Comparison of ENCODE assay signal across 8 cellular contexts in the genomic region with DNA sequence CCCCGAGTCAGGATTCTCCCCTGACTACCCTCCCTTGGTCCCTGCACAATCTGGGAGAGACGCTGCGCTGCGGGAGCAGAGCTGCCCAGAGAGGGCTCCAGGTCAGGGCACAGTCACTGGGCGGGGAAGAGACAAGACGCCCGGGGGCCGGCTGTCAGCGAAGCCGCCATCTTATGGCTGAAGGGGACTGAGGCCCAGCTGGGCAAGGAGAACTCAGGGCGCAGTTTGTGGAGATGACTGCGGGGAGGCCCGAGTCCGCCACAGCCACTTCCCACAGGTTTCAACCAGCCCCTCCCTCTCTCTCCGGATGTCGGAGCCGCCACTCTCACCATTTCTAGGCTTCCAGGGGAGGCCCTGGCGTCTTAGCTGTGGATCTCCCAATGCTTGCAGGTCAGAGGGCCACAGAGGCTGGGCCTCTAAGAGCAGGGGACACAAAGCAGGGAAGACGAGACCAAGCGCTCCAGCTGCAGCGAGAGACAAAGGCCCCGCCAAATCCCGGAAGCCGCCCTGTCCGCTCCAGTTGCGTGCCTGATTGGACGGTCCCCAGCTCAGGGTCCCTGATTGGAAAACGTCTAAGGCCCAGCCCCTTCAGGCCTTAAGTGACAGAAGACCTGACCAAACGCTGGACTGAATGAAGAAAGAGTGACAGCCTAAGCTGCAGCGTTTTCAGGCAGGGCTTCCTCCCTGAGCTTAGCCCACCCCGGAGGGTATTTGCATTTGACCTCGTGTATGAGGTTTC. TPM values are rescaled to one million over a fixed set of nuclear protein-coding genes. Genes with fewer than 3 reads are reported as not detected.
DNase-seq lines count a peak whose midpoint lies in the region; TF ChIP-seq lines count a peak whose summit lies in the region.

A gene (minus strand): TSS at position 484 of the 739 bp plus-strand sequence. CDS start 152 bp downstream, at position 332.

- peaks cover 54% of the 10 kb centered on the region for H3K9me3 Mint-ChIP-seq in nephron progenitor cell
- no peaks in the 10 kb centered on the region for H3K9me3 Mint-ChIP-seq in stimulated activated naive CD8-positive, alpha-beta T cell treated with anti-CD3 and anti-CD28 coated beads, Interleukin-15, Interleukin-2, amounts not matched to agents 100 ng/mL and 50 ng/mL, for 24 hours

- H3K9me3 ChIP-seq in Loucy (ENCODE audit: insufficient read depth, low read depth, low read length) = peaks cover 4% of the 10 kb centered on the region; the same call in 1 of the 2 replicates

- H2AFZ ChIP-seq in Loucy (ENCODE audit: low read length) = peak within 1 kb of the TSS; percentile 88

- peak within 1 kb of the TSS; percentile 97 for H3K9ac ChIP-seq in Loucy (ENCODE audit: low read depth, low read length, poor library complexity, severe bottlenecking)

- H3K4me3 ChIP-seq in Loucy (ENCODE audit: low read length, poor library complexity, severe bottlenecking) (peak within 1 kb of the TSS; percentile 100), fibroblast of villous mesenchyme (ENCODE audit: low read depth, low read length) (peak within 1 kb of the TSS; percentile 81)

- no peak for TF ChIP-seq CTCF in Loucy (conservative IDR thresholded peaks at IDR 0.05; ENCODE audit: low read length)
- no peak for TF ChIP-seq CTCF in fibroblast of villous mesenchyme (IDR thresholded peaks at IDR 0.05; ENCODE audit: insufficient read depth, low read depth, low read length)
- TF ChIP-seq CTCF in nephron progenitor cell (IDR thresholded peaks at IDR 0.05) = no peak

- peaks cover 51% of the 10 kb centered on the region for H3K36me3 Mint-ChIP-seq in nephron progenitor cell (ENCODE audit: low read depth)
- H3K36me3 Mint-ChIP-seq in stimulated activated naive CD8-positive, alpha-beta T cell treated with anti-CD3 and anti-CD28 coated beads, Interleukin-15, Interleukin-2, amounts not matched to agents 100 ng/mL and 50 ng/mL, for 24 hours (ENCODE audit: low read depth) = peaks cover 40% of the 10 kb centered on the region

- DNase-seq in EL = peak; percentile 98
- DNase-seq in H4 (ENCODE audit: low spot score) = peak; percentile 95
- peak; percentile 90 for DNase-seq in SHP77 treated with DMSO at 0.1 percent for 48 hours (lab: John Stamatoyannopoulos, UW)
- DNase-seq in activated effector memory CD4-positive, alpha-beta T cell treated with anti-CD3 and anti-CD28 coated beads, Interleukin-2, amount 50 U/mL, for 16 hours = peak; percentile 95
- peak; percentile 98 for DNase-seq in fibroblast of villous mesenchyme (ENCODE audit: low read depth)
- DNase-seq in nephron progenitor cell = peak; percentile 87

- H3K27me3 Mint-ChIP-seq in nephron progenitor cell (ENCODE audit: low read depth, poor library complexity) = peaks cover 2% of the 10 kb centered on the region
- H3K27me3 Mint-ChIP-seq in stimulated activated naive CD8-positive, alpha-beta T cell treated with anti-CD3 and anti-CD28 coated beads, Interleukin-15, Interleukin-2, amounts not matched to agents 100 ng/mL and 50 ng/mL, for 24 hours = no peaks in the 10 kb centered on the region

- peak within 1 kb of the TSS; percentile 81 for H3K4me2 ChIP-seq in Loucy (ENCODE audit: low read depth, low read length, poor library complexity, severe bottlenecking)

- H3K4me1 Mint-ChIP-seq in nephron progenitor cell = peaks cover 6% of the 10 kb centered on the region
- H3K4me1 Mint-ChIP-seq in stimulated activated naive CD8-positive, alpha-beta T cell treated with anti-CD3 and anti-CD28 coated beads, Interleukin-15, Interleukin-2, amounts not matched to agents 100 ng/mL and 50 ng/mL, for 24 hours (ENCODE audit: low read depth) = peaks cover 13% of the 10 kb centered on the region

- no peaks in the 10 kb centered on the region; the same call in 1 of the 2 replicates for H3K36me3 ChIP-seq in Loucy (ENCODE audit: insufficient read depth, low read length)

- peak within 1 kb of the TSS; percentile 100 for H3K27ac Mint-ChIP-seq in nephron progenitor cell
- H3K27ac Mint-ChIP-seq in stimulated activated naive CD8-positive, alpha-beta T cell treated with anti-CD3 and anti-CD28 coated beads, Interleukin-15, Interleukin-2, amounts not matched to agents 100 ng/mL and 50 ng/mL, for 24 hours = peak within 1 kb of the TSS; percentile 88

- no peaks in the 10 kb centered on the region for H3F3A ChIP-seq in Loucy (ENCODE audit: low read depth)

- H3K4me3 Mint-ChIP-seq in nephron progenitor cell = peak within 1 kb of the TSS; percentile 97
- peak within 1 kb of the TSS; percentile 94 for H3K4me3 Mint-ChIP-seq in stimulated activated naive CD8-positive, alpha-beta T cell treated with anti-CD3 and anti-CD28 coated beads, Interleukin-15, Interleukin-2, amounts not matched to agents 100 ng/mL and 50 ng/mL, for 24 hours

- no peaks in the 10 kb centered on the region for H3K9me2 ChIP-seq in Loucy (replicated peaks; ENCODE audit: low read depth, low read length)

- peaks cover 16% of the 10 kb centered on the region for H4K20me1 ChIP-seq in Loucy (ENCODE audit: insufficient read depth, low read length, poor library complexity, severe bottlenecking)

- peaks cover 13% of the 10 kb centered on the region for H3K4me1 ChIP-seq in Loucy (ENCODE audit: insufficient read depth, low read length, poor library complexity, severe bottlenecking)

- peaks cover 9% of the 10 kb centered on the region for H3K27me3 ChIP-seq in Loucy (ENCODE audit: insufficient read depth, low read length, poor library complexity, severe bottlenecking)

- peaks cover 48% of the 10 kb centered on the region for H3K79me2 ChIP-seq in Loucy (ENCODE audit: insufficient read depth, low read length)

RNA-seq across cellular contexts. Expression of the gene that starts here (rescaled TPM):
- 8.8 and 10.5 TPM in 2 replicates for total RNA-seq in H4 (2014; rRNA removed; shearing (Covaris generic))
- 5.6 and 6.8 TPM in 2 replicates for total RNA-seq in fibroblast of villous mesenchyme

Comparison
In these comparisons a context has a peak if more than half of its experiments do, and no peak if none do; other contexts are left out.
1. Peak in every context shown above with its lines: DNase-seq and H3K4me3 ChIP-seq.